ENCODE assay signal across 17 cellular contexts in genomic region chr14:94344389-94344788, GRCh38. TPM values are rescaled to one million over a fixed set of nuclear protein-coding genes. Genes with fewer than 3 reads are reported as not detected.
"Had no signal": no experiment of that assay in that cellular context is flagged by ENCODE, and none has a peak within 500 bp of the region (broad histone marks: within the 10 kb centered on the region; RNA-seq: fewer than 3 reads in every experiment).

No MANE protein-coding gene starts in this region.

- ATAC-seq: activated naive CD4-positive, alpha-beta T cell treated with anti-CD3 and anti-CD28 coated beads, Interleukin-2, amount 50 U/mL, for 72 hours; body of pancreas; natural killer cell treated with Interleukin-12 subunit alpha and Interleukin-12 subunit beta and Interleukin-15 and Interleukin-18, amount 100 ng/mL, for 72 hours; stimulated activated naive CD8-positive, alpha-beta T cell treated with anti-CD3 and anti-CD28 coated beads, Interleukin-15, amount 100 ng/mL, for 72 hours had no signal

- H3K4me3 Mint-ChIP-seq: activated CD4-positive, alpha-beta T cell treated with anti-CD3 and anti-CD28 coated beads, Interleukin-2, amount 10 ng/mL, durations not matched to agents 7 days and 5 days; natural killer cell treated with Interleukin-12 subunit alpha and Interleukin-12 subunit beta and Interleukin-15 and Interleukin-18, amount 100 ng/mL, for 72 hours; stimulated activated naive CD8-positive, alpha-beta T cell treated with anti-CD3 and anti-CD28 coated beads, Interleukin-15, amount 100 ng/mL, for 72 hours had no signal

- H3K9me3 ChIP-seq: body of pancreas had no signal

- H3K4me3 ChIP-seq: body of pancreas had no signal

- H3K27ac Mint-ChIP-seq: activated CD4-positive, alpha-beta T cell treated with anti-CD3 and anti-CD28 coated beads, Interleukin-2, amount 10 ng/mL, durations not matched to agents 7 days and 5 days; natural killer cell treated with Interleukin-12 subunit alpha and Interleukin-12 subunit beta and Interleukin-15 and Interleukin-18, amount 100 ng/mL, for 72 hours; stimulated activated naive CD8-positive, alpha-beta T cell treated with anti-CD3 and anti-CD28 coated beads, Interleukin-15, amount 100 ng/mL, for 72 hours had no signal

- H3K27me3 ChIP-seq: body of pancreas had no signal

- H3K27me3 Mint-ChIP-seq: activated CD4-positive, alpha-beta T cell treated with anti-CD3 and anti-CD28 coated beads, Interleukin-2, amount 10 ng/mL, durations not matched to agents 7 days and 5 days had no signal

- DNase-seq: activated CD4-positive, alpha-beta T cell treated with anti-CD3 and anti-CD28 coated beads, Interleukin-2, amount 10 ng/mL, durations not matched to agents 7 days and 5 days; activated effector memory CD4-positive, alpha-beta T cell treated with Interleukin-2 at 50 U/mL for 16 hours; amniotic stem cell; body of pancreas; central memory CD4-positive, alpha-beta T cell; cortex of kidney; effector CD8-positive, alpha-beta T cell; occipital lobe; stimulated activated CD4-positive, alpha-beta T cell treated with anti-CD3 and anti-CD28 coated beads, Interleukin-12 subunit alpha, Interleukin-12 subunit beta, amount 100 ng/mL, for 4 hours; stimulated activated CD4-positive, alpha-beta T cell treated with anti-CD3 and anti-CD28 coated beads, Interleukin-2, amount 100 ng/mL, for 48 hours; stimulated activated naive CD8-positive, alpha-beta T cell treated with anti-CD3 and anti-CD28 coated beads, Interleukin-15, amount 100 ng/mL, for 72 hours; T-helper 1 cell had no signal

- H3K27ac ChIP-seq: body of pancreas had no signal

RNA-seq across cellular contexts. Expression of gene SERPINA6, which starts 21.3 kb away (rescaled TPM):
- total RNA-seq: activated CD4-positive, alpha-beta T cell treated with anti-CD3 and anti-CD28 coated beads, Interleukin-2, amount 10 ng/mL, durations not matched to agents 7 days and 5 days; activated naive CD4-positive, alpha-beta T cell treated with anti-CD3 and anti-CD28 coated beads, Interleukin-2, amount 50 U/mL, for 72 hours; lung microvascular endothelial cell; natural killer cell treated with Interleukin-12 subunit alpha and Interleukin-12 subunit beta and Interleukin-15 and Interleukin-18, amount 100 ng/mL, for 72 hours; occipital lobe; pulmonary artery endothelial cell; urinary bladder had no signal

RNA-seq across cellular contexts. Expression of gene SERPINA2, which starts 22.1 kb away (rescaled TPM):
- total RNA-seq: activated CD4-positive, alpha-beta T cell treated with anti-CD3 and anti-CD28 coated beads, Interleukin-2, amount 10 ng/mL, durations not matched to agents 7 days and 5 days; activated naive CD4-positive, alpha-beta T cell treated with anti-CD3 and anti-CD28 coated beads, Interleukin-2, amount 50 U/mL, for 72 hours; body of pancreas; lung microvascular endothelial cell; natural killer cell treated with Interleukin-12 subunit alpha and Interleukin-12 subunit beta and Interleukin-15 and Interleukin-18, amount 100 ng/mL, for 72 hours; occipital lobe; pulmonary artery endothelial cell; urinary bladder had no signal
- polyA plus RNA-seq: urinary bladder had no signal

RNA-seq across cellular contexts. Expression of gene SERPINA1, which starts 44.0 kb away (rescaled TPM):
- total RNA-seq: lung microvascular endothelial cell, pulmonary artery endothelial cell had no signal

RNA-seq across cellular contexts. Expression of gene SERPINA10, which starts 51.3 kb away (rescaled TPM):
- total RNA-seq: activated CD4-positive, alpha-beta T cell treated with anti-CD3 and anti-CD28 coated beads, Interleukin-2, amount 10 ng/mL, durations not matched to agents 7 days and 5 days; activated naive CD4-positive, alpha-beta T cell treated with anti-CD3 and anti-CD28 coated beads, Interleukin-2, amount 50 U/mL, for 72 hours; lung microvascular endothelial cell; natural killer cell treated with Interleukin-12 subunit alpha and Interleukin-12 subunit beta and Interleukin-15 and Interleukin-18, amount 100 ng/mL, for 72 hours; occipital lobe; pulmonary artery endothelial cell; urinary bladder had no signal
